ENCODE assay signal across 8 cellular contexts in the genomic region with DNA sequence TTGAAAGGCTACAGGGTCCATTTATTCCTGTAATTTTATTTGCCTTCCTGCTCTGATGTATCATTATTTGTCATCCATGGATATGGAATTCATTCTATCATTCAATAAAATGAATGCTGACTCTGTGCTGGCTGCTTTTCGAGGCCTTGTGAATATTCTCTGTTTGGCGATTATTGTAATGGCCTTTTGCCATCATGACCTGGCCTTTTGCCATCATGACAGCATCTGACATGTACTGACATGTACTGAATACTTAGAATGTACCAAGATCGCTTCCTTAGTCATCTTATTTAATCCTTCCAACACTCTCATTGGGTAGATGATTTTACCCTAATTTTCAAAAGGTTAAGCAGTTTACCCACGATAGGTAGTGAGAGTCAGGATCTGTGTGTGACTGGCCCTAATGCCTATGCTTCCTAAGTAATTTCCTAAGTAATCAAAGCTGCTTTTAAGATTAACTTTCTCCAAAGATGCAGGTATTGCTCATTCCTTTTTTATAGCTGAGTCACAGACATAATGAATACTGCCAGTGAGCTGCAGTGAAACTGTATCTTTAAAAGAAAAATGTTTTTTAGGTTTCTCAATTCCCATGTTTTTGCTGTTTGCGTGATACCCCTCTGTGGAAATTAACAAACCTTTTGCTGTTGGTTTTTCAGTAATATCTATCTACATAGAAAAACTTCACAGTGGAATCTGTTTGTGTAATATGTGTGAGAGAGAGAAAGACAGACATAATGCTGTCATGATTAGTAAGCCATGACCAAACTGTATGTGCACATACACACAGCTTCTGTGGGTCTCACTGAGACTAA.
DNase-seq lines count a peak whose midpoint lies in the region; ATAC-seq and TF ChIP-seq lines count a peak whose summit lies in the region.

No MANE protein-coding gene starts in this region.

- H3K4me1 ChIP-seq in heart right ventricle (peaks cover 0 to 48% (median 24%) of the 10 kb centered on the region in 9 donors), vagina (peaks cover 31% of the 10 kb centered on the region)

- H3K27ac Mint-ChIP-seq in activated T-helper 17 cell treated with anti-CD3 and anti-CD28 coated beads, Interleukin-2, amount 50 U/mL, for 72 hours, result no peak overlapping the region

- intact Hi-C loops in Right ventricle myocardium superior (cut with DNase I) (no loop called here), cardiac septum (cut with DNase I) (no loop called here), heart right ventricle (cut with DNase I) (no loop called here), vagina (cut with DNase I) (no loop called here)

- ATAC-seq in Right ventricle myocardium superior (ENCODE audit: poor library complexity) (peak; percentile 47), heart right ventricle (peak in 5 of 8 donors; percentile 17 to 39 (median 34))
- peak; percentile 19 for ATAC-seq in activated T-helper 17 cell treated with anti-CD3 and anti-CD28 coated beads, Interleukin-2, amount 50 U/mL, for 72 hours (replicated peaks)

- H3K36me3 ChIP-seq in heart right ventricle (no peaks in the 10 kb centered on the region), vagina (no peaks in the 10 kb centered on the region)

- no peak overlapping the region for H3K4me3 ChIP-seq in heart right ventricle
- no peak overlapping the region for H3K4me3 ChIP-seq in vagina

- DNase-seq in Right ventricle myocardium superior (no peak), cardiac septum (ENCODE audit: low spot score) (no peak), heart right ventricle (no peak), vagina (ENCODE audit: extremely low spot score in 2 of 2) (no peak), HuH-7 (ENCODE audit: low spot score) (no peak), GM13976 (ENCODE audit: low spot score) (no peak)
- DNase-seq in stimulated activated CD4-positive, alpha-beta T cell treated with anti-CD3 and anti-CD28 coated beads, Interleukin-12 subunit alpha, Interleukin-12 subunit beta, amount 100 ng/mL, for 4 hours, result no peak

- H3K4me1 Mint-ChIP-seq in activated T-helper 17 cell treated with anti-CD3 and anti-CD28 coated beads, Interleukin-2, amount 50 U/mL, for 72 hours, result peaks cover 18% of the 10 kb centered on the region

- H3K9me3 ChIP-seq in heart right ventricle (no peaks in the 10 kb centered on the region), vagina (no peaks in the 10 kb centered on the region)

- H3K36me3 Mint-ChIP-seq in activated T-helper 17 cell treated with anti-CD3 and anti-CD28 coated beads, Interleukin-2, amount 50 U/mL, for 72 hours (ENCODE audit: low read depth), result no peaks in the 10 kb centered on the region

- TF ChIP-seq POLR2A in vagina (IDR thresholded peaks at IDR 0.05), result no peak

- peak overlapping the region in 9 of 10 donors; percentile 4 to 63 (median 24) for H3K27ac ChIP-seq in heart right ventricle
- peak overlapping the region; percentile 11 for H3K27ac ChIP-seq in vagina

- H3K27me3 ChIP-seq in heart right ventricle (no peaks in the 10 kb centered on the region), vagina (no peaks in the 10 kb centered on the region)

- no peaks in the 10 kb centered on the region for H3K27me3 Mint-ChIP-seq in activated T-helper 17 cell treated with anti-CD3 and anti-CD28 coated beads, Interleukin-2, amount 50 U/mL, for 72 hours

- in situ Hi-C loops in GM13976 (cut with MboI; ENCODE audit: low sequenced_read_pairs, unreplicated experiment), result no loop called here

- TF ChIP-seq CTCF in heart right ventricle (IDR thresholded peaks at IDR 0.05) (no peak), vagina (IDR thresholded peaks at IDR 0.05) (no peak), GM13976 (IDR thresholded peaks at IDR 0.05; ENCODE audit: borderline replicate concordance, control extremely low read depth, extremely low read depth, insufficient read depth, missing control alignments) (no peak)

- H3K9me3 Mint-ChIP-seq in activated T-helper 17 cell treated with anti-CD3 and anti-CD28 coated beads, Interleukin-2, amount 50 U/mL, for 72 hours, result no peaks in the 10 kb centered on the region

- WGBS in heart right ventricle, 2 donors, result 37 to 40% methylated on average over 5 of the region's 5 CpGs

- H3K4me3 Mint-ChIP-seq in activated T-helper 17 cell treated with anti-CD3 and anti-CD28 coated beads, Interleukin-2, amount 50 U/mL, for 72 hours, result no peak overlapping the region
